Comparison of ENCODE assay signal across 2 cellular contexts in genomic region chr19:58350871-58351557, GRCh38.
TF ChIP-seq lines count a peak whose summit lies in the region.

No MANE protein-coding gene starts in this region.

TF ChIP-seq in liver, 16 proteins besides CTCF, POLR2A, EP300 and RAD21:
- TF ChIP-seq YY1 (IDR thresholded peaks at IDR 0.05) (no peak), HNF4A (conservative IDR thresholded peaks at IDR 0.05) (no peak), HNF4G (IDR thresholded peaks at IDR 0.05) (no peak), JUND (IDR thresholded peaks at IDR 0.05) (no peak), TAF1 (conservative IDR thresholded peaks at IDR 0.05) (no peak), ATF3 (IDR thresholded peaks at IDR 0.05) (no peak), SP1 (IDR thresholded peaks at IDR 0.05) (no peak), NR2F2 (IDR thresholded peaks at IDR 0.05) (no peak)

TF ChIP-seq in HepG2, 621 proteins besides CTCF, POLR2A, EP300 and RAD21:
- TF ChIP-seq EEA1 (CRISPR knock-in tag; IDR thresholded peaks at IDR 0.05; ENCODE audit: borderline replicate concordance) (no peak), NBN (conservative IDR thresholded peaks at IDR 0.05) (no peak), ZNF280D (CRISPR knock-in tag; IDR thresholded peaks at IDR 0.05) (no peak), PBX3 (CRISPR knock-in tag; IDR thresholded peaks at IDR 0.05; ENCODE audit: borderline replicate concordance) (no peak), ZNF589 (CRISPR knock-in tag; conservative IDR thresholded peaks at IDR 0.05) (no peak), TAF1 (CRISPR knock-in tag; IDR thresholded peaks at IDR 0.05) (no peak), CREB3 (CRISPR knock-in tag; IDR thresholded peaks at IDR 0.05) (no peak), SMYD3 (CRISPR knock-in tag; IDR thresholded peaks at IDR 0.05) (no peak), PHB2 (IDR thresholded peaks at IDR 0.05; ENCODE audit: partially characterized antibody) (no peak), AKNA (CRISPR knock-in tag; IDR thresholded peaks at IDR 0.05; ENCODE audit: borderline replicate concordance) (no peak), MTERF4 (CRISPR knock-in tag; IDR thresholded peaks at IDR 0.05) (no peak), SOX13 (IDR thresholded peaks at IDR 0.05) (no peak), SOX13 (CRISPR knock-in tag; conservative IDR thresholded peaks at IDR 0.05 in 1 of 2, IDR thresholded peaks at IDR 0.05 in 1 of 2) (no peak), ZNF563 (CRISPR knock-in tag; IDR thresholded peaks at IDR 0.05) (no peak)
TF ChIP-seq in HepG2: peak in this region for 0.
